ENCODE assay signal across 9 cellular contexts in genomic region chr13:80235131-80235530, GRCh38.
A peak's percentile ranks its signal among the peaks of the same experiment; 100 is the strongest.
DNase-seq lines count a peak whose midpoint lies in the region; ATAC-seq, FAIRE-seq and TF ChIP-seq lines count a peak whose summit lies in the region.
"Had no signal": no experiment of that assay in that cellular context is flagged by ENCODE, and none has a peak within 500 bp of the region (broad histone marks: within the 10 kb centered on the region; RNA-seq: fewer than 3 reads in every experiment).

No MANE protein-coding gene starts in this region.

- DNase-seq in A673 (ENCODE audit: low spot score) (no peak), KG1 (lab: John Stamatoyannopoulos, UW) (peak; percentile 43), endothelial cell of umbilical vein (ENCODE audit: low read depth, low spot score) (peak; percentile 79), AG08396 (ENCODE audit: low spot score) (no peak), GM10266 (ENCODE audit: extremely low spot score) (no peak)
- no peak for DNase-seq in stimulated activated naive CD4-positive, alpha-beta T cell treated with Interleukin-2 at 50 U/mL for 16 hours (lab: John Stamatoyannopoulos, UW)
- DNase-seq: CD4-positive, CD25-positive, alpha-beta regulatory T cell had no signal

- no peak for TF ChIP-seq CTCF in A673 (conservative IDR thresholded peaks at IDR 0.05; ENCODE audit: low read depth, low read length)
- no peak for TF ChIP-seq CTCF in endothelial cell of umbilical vein (IDR thresholded peaks at IDR 0.05; ENCODE audit: extremely low read depth in 1 of 2, insufficient read depth in 1 of 2, low read depth in 1 of 2, low read length in 2 of 2)
- TF ChIP-seq CTCF in GM10266 (IDR thresholded peaks at IDR 0.05; ENCODE audit: control insufficient read depth, insufficient read depth, low read depth, missing control alignments), result no peak

- CTCF ChIA-PET in A673 (lab: Charles Lee), result interaction anchor here (0.8 kb wide), 1 partner anchor 107 kb away, joined by 3 read pairs; no protein-coding TSS in a partner anchor
- CTCF ChIA-PET in endothelial cell of umbilical vein (lab: Charles Lee), result interaction anchor here (1.0 to 2.2 kb wide), 11 partner anchors 9 to 556 kb away, joined by 3 to 11 read pairs (median 5); partner anchors contain the start of gene SPRY2

- H3K36me3 ChIP-seq in A673 (ENCODE audit: insufficient read depth, low read length, poor library complexity, severe bottlenecking) (no peaks in the 10 kb centered on the region), endothelial cell of umbilical vein (ENCODE audit: control insufficient read depth in 2 of 2, extremely low read depth in 1 of 2, insufficient read depth in 2 of 2, low read length in 2 of 2) (no peaks in the 10 kb centered on the region)

- H3K4me2 ChIP-seq in endothelial cell of umbilical vein (ENCODE audit: insufficient read depth, low read length), result peak overlapping the region; percentile 93

- dilution Hi-C loops in endothelial cell of umbilical vein (cut with MboI; ENCODE audit: extremely low pct_ligation_motif_present, low sequenced_read_pairs), result no loop called here

- H3K27ac ChIP-seq in A673 (ENCODE audit: low read depth, low read length, poor library complexity, severe bottlenecking), result peak overlapping the region; percentile 77
- H3K27ac ChIP-seq in endothelial cell of umbilical vein (ENCODE audit: insufficient read depth, low read depth, low read length), result peak overlapping the region; percentile 89

- TF ChIP-seq POLR2A in endothelial cell of umbilical vein (IDR thresholded peaks at IDR 0.05; ENCODE audit: low read depth, low read length), result no peak

- H3K4me1 ChIP-seq in A673 (ENCODE audit: insufficient read depth, low read length, poor library complexity, severe bottlenecking) (peaks cover 29% of the 10 kb centered on the region), endothelial cell of umbilical vein (ENCODE audit: control insufficient read depth, extremely low read depth, insufficient read depth, low read length) (peaks cover 18% of the 10 kb centered on the region)

- POLR2A ChIA-PET in A673 (lab: Charles Lee; ENCODE audit: low non-redundant PET), result no interaction called here
- POLR2A ChIA-PET in endothelial cell of umbilical vein (lab: Charles Lee), result interaction anchor here (0.9 kb wide), 1 partner anchor 17 kb away, joined by 4 read pairs; no protein-coding TSS in a partner anchor

- H4K20me1 ChIP-seq in endothelial cell of umbilical vein (replicated peaks; ENCODE audit: control insufficient read depth, extremely low read depth, insufficient read depth, low read length), result no peaks in the 10 kb centered on the region

- BruUV-seq in A673 (replicated peaks; lab: Mats Ljungman, UMichigan), result no TSS peak
- BruUV-seq in endothelial cell of umbilical vein (replicated peaks; lab: Mats Ljungman, UMichigan), result no TSS peak

- ATAC-seq in GM21423 (IDR thresholded peaks at IDR 0.05; ENCODE audit: unreplicated experiment) (peak; percentile 92), GM19328 (IDR thresholded peaks at IDR 0.05; ENCODE audit: unreplicated experiment) (no peak)

- no peaks in the 10 kb centered on the region for H3K9me1 ChIP-seq in endothelial cell of umbilical vein (replicated peaks; ENCODE audit: control insufficient read depth, extremely low read depth, insufficient read depth, low read length)

- no peaks in the 10 kb centered on the region for H3K79me2 ChIP-seq in endothelial cell of umbilical vein (ENCODE audit: control insufficient read depth, insufficient read depth, low read length)

- no peaks in the 10 kb centered on the region for H3K9me3 ChIP-seq in A673 (ENCODE audit: low read depth, low read length, poor library complexity, severe bottlenecking)
- no peaks in the 10 kb centered on the region for H3K9me3 ChIP-seq in endothelial cell of umbilical vein (replicated peaks; ENCODE audit: control insufficient read depth, insufficient read depth, low read length)

- H3K9ac ChIP-seq in endothelial cell of umbilical vein (replicated peaks; ENCODE audit: extremely low read depth, insufficient read depth, low read length), result peak overlapping the region; percentile 86

- FAIRE-seq in endothelial cell of umbilical vein (lab: Jason Lieb, UNC), result peak; percentile 90

- no peak overlapping the region for H3K4me3 ChIP-seq in A673 (ENCODE audit: low read depth, low read length, poor library complexity, severe bottlenecking)
- H3K4me3 ChIP-seq in endothelial cell of umbilical vein (replicated peaks in 1 of 3; ENCODE audit: insufficient read depth in 1 of 3, low read depth in 1 of 3, low read length in 3 of 3), result peak overlapping the region in 1 of 3 experiments; percentile 41

- H2AFZ ChIP-seq in endothelial cell of umbilical vein (ENCODE audit: low read depth, low read length), result peak overlapping the region; percentile 66

- H3K27me3 ChIP-seq in A673 (replicated peaks; ENCODE audit: insufficient read depth, low read depth, low read length, poor library complexity) (no peaks in the 10 kb centered on the region), endothelial cell of umbilical vein (ENCODE audit: control insufficient read depth in 2 of 2, insufficient read depth in 2 of 2, low read length in 2 of 2) (no peaks in the 10 kb centered on the region)

- intact Hi-C loops in A673 (cut with micrococcal nuclease; ENCODE audit: unreplicated experiment), result loop anchor here (5.0 to 10.0 kb wide), 3 partner anchors 107 to 460 kb away; partner anchors contain the start of gene SPRY2
- intact Hi-C loops in endothelial cell of umbilical vein (cut with micrococcal nuclease), result loop anchor here (1.0 to 5.0 kb wide), 6 partner anchors 17 to 458 kb away; partner anchors contain the start of gene SPRY2

TF ChIP-seq in endothelial cell of umbilical vein, 7 proteins besides CTCF, POLR2A, EP300 and RAD21:
- TF ChIP-seq FOS (IDR thresholded peaks at IDR 0.05; ENCODE audit: borderline replicate concordance, insufficient read depth, low read length) (no peak), MYC (IDR thresholded peaks at IDR 0.05; ENCODE audit: low read depth, low read length) (no peak), JUN (IDR thresholded peaks at IDR 0.05; ENCODE audit: borderline replicate concordance, insufficient read depth, insufficient read length, low read depth) (no peak), EZH2 (IDR thresholded peaks at IDR 0.05; ENCODE audit: borderline replicate concordance, low read depth, low read length, severe bottlenecking) (no peak), GATA2 (IDR thresholded peaks at IDR 0.05; ENCODE audit: insufficient read depth, insufficient read length, low read depth, low read length) (no peak), MAX (IDR thresholded peaks at IDR 0.05; ENCODE audit: insufficient read depth, insufficient read length) (no peak), POLR2AphosphoS5 (IDR thresholded peaks at IDR 0.05; ENCODE audit: insufficient read depth, low read depth, low read length) (no peak)

Comparison
In these comparisons a context has a peak if more than half of its experiments do, and no peak if none do; other contexts are left out.
1. DNase-seq: peak in KG1 (single experiment) and endothelial cell of umbilical vein (single experiment); none in A673 (single experiment), stimulated activated naive CD4-positive, alpha-beta T cell treated with Interleukin-2 at 50 U/mL for 16 hours (single experiment), AG08396 (single experiment) and GM10266 (single experiment).